Comparison of ENCODE assay signal across 8 cellular contexts in the genomic region with DNA sequence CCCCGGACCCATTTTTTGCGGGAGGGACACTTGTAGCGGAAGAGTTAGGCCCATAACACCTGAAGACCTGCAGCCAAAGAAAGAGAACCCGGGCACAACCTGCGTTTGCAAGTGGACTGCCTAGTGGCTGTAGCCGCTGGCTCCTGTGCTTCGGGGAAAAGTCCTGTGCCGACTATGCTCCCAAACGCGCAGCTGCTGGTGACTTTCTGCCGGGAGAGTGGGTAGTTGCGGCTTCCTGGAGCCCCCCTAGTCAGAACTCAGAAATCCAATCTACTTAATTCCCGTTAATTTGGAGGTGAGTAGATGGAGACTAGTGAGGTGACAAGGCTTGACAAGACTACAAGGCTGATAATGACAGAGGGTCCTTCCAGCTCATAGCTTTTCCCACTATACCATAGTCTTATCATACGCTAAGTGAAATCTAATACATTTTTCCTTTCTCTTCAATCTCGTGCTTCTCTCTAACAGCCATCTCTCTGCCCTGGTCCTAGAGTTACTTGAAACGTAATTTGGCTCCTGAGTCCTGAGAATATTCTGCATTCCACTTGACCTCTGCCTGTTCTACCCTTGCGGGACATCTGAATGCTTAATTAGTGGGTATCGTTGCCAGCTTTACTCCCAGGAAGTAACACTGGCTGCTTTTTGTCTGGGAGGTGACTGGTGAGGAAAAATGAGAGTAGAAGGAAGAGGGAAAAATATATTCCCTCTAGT. TPM values are rescaled to one million over a fixed set of nuclear protein-coding genes. Genes with fewer than 3 reads are reported as not detected.
DNase-seq lines count a peak whose midpoint lies in the region; ATAC-seq and TF ChIP-seq lines count a peak whose summit lies in the region.

No MANE protein-coding gene starts in this region.

- peak; percentile 1 for ATAC-seq in GM18499 (IDR thresholded peaks at IDR 0.05; ENCODE audit: insufficient read depth, unreplicated experiment)
- no peak for ATAC-seq in activated B cell treated with CpG ODN at 0.5 μM for 24 hours (ENCODE audit: low read depth)
- peak in 1 of 2 donors; percentile 4 for ATAC-seq in naive thymus-derived CD8-positive, alpha-beta T cell
- ATAC-seq in GM18867 (IDR thresholded peaks at IDR 0.05; ENCODE audit: unreplicated experiment), result no peak

- in situ Hi-C loops in ACHN (cut with HindIII; ENCODE audit: low pct_ligation_motif_present, low pct_unique_long_range_greater_than_20kb, low sequenced_read_pairs), result no loop called here

- no peaks in the 10 kb centered on the region for H3K27me3 Mint-ChIP-seq in activated B cell treated with CpG ODN at 0.5 μM for 24 hours
- no peaks in the 10 kb centered on the region for H3K27me3 Mint-ChIP-seq in naive thymus-derived CD8-positive, alpha-beta T cell

- H3K4me3 Mint-ChIP-seq in activated B cell treated with CpG ODN at 0.5 μM for 24 hours, result peak overlapping the region; percentile 94
- H3K4me3 Mint-ChIP-seq in naive thymus-derived CD8-positive, alpha-beta T cell, result peak overlapping the region; percentile 91 to 99 (median 97)

- no peak for TF ChIP-seq CTCF in activated B cell treated with CpG ODN at 0.5 μM for 24 hours (IDR thresholded peaks at IDR 0.05)

- DNase-seq in ACHN (peak; percentile 39), LHCN-M2 (ENCODE audit: low read depth) (peak; percentile 26), activated B cell treated with CpG ODN at 0.5 μM for 24 hours (no peak), fibroblast of gingiva (ENCODE audit: low read depth) (peak; percentile 10), SKM-1 treated with dmso at 0.1 percent for 144 hours (lab: John Stamatoyannopoulos, UW; ENCODE audit: unreplicated experiment) (no peak)
- peak in 2 of 10 donors; percentile 10 to 63 for DNase-seq in naive thymus-derived CD8-positive, alpha-beta T cell

- intact Hi-C loops in activated B cell treated with CpG ODN at 0.5 μM for 24 hours (cut with micrococcal nuclease), result loop anchor here (1.0 to 5.0 kb wide), 10 partner anchors 21 to 746 kb away; partner anchors contain the start of genes AKAP5, CHURC1, HSPA2 and SYNE2

- POLR2A ChIA-PET in activated B cell treated with CpG ODN at 0.5 μM for 24 hours (lab: Charles Lee), result interaction anchor here (0.5 to 2.1 kb wide), 16 partner anchors 12 to 845 kb away, joined by 3 to 60 read pairs (median 6); partner anchors contain the start of genes HSPA2, PPP2R5E, ZBTB1 and ZBTB25
- POLR2A ChIA-PET in naive thymus-derived CD8-positive, alpha-beta T cell (lab: Charles Lee), result interaction anchor here (0.5 to 2.7 kb wide), 6 partner anchors 8 to 746 kb away, joined by 4 to 20 read pairs (median 8); partner anchors contain the start of gene ZBTB1

- peak overlapping the region; percentile 94 for H3K27ac Mint-ChIP-seq in activated B cell treated with CpG ODN at 0.5 μM for 24 hours
- peak overlapping the region; percentile 88 to 98 (median 96) for H3K27ac Mint-ChIP-seq in naive thymus-derived CD8-positive, alpha-beta T cell

- peaks cover 55% of the 10 kb centered on the region for H3K4me1 Mint-ChIP-seq in activated B cell treated with CpG ODN at 0.5 μM for 24 hours
- peaks cover 22 to 48% (median 37%) of the 10 kb centered on the region in 4 donors for H3K4me1 Mint-ChIP-seq in naive thymus-derived CD8-positive, alpha-beta T cell

- CTCF ChIA-PET in activated B cell treated with CpG ODN at 0.5 μM for 24 hours (lab: Charles Lee), result interaction anchor here (2.5 kb wide), 1 partner anchor 42 kb away, joined by 14 read pairs; no protein-coding TSS in a partner anchor

- no peaks in the 10 kb centered on the region for H3K9me3 Mint-ChIP-seq in activated B cell treated with CpG ODN at 0.5 μM for 24 hours
- H3K9me3 Mint-ChIP-seq in naive thymus-derived CD8-positive, alpha-beta T cell, result no peaks in the 10 kb centered on the region

- H3K36me3 Mint-ChIP-seq in activated B cell treated with CpG ODN at 0.5 μM for 24 hours (ENCODE audit: low read depth), result peaks cover 22% of the 10 kb centered on the region
- peaks cover 4 to 20% (median 4%) of the 10 kb centered on the region in 3 donors for H3K36me3 Mint-ChIP-seq in naive thymus-derived CD8-positive, alpha-beta T cell

RNA-seq across cellular contexts. Expression of gene MTHFD1, which starts 0.5 kb away (rescaled TPM):
- total RNA-seq in LHCN-M2 (2014; rRNA removed), result 68.9 and 82.1 TPM in 2 replicates
- polyA plus RNA-seq in LHCN-M2 (2012), result 88.3 TPM
- total RNA-seq in activated B cell treated with CpG ODN at 0.5 μM for 24 hours, result 91.4 and 98.4 TPM in 2 replicates
- total RNA-seq in naive thymus-derived CD8-positive, alpha-beta T cell, result 10 to 100 TPM; 32.6 to 38.6 TPM
- polyA plus RNA-seq in naive thymus-derived CD8-positive, alpha-beta T cell, result 10 to 100 TPM; 34.9 to 44.2 (median 41.2) TPM

Comparison
In these comparisons a context has a peak if more than half of its experiments do, and no peak if none do; other contexts are left out.
1. DNase-seq: peak in ACHN (single experiment), LHCN-M2 (single experiment) and fibroblast of gingiva (single experiment); none in activated B cell treated with CpG ODN at 0.5 μM for 24 hours (single experiment) and SKM-1 treated with dmso at 0.1 percent for 144 hours (single experiment).